Comparison of ENCODE assay signal across 20 cellular contexts in the genomic region with DNA sequence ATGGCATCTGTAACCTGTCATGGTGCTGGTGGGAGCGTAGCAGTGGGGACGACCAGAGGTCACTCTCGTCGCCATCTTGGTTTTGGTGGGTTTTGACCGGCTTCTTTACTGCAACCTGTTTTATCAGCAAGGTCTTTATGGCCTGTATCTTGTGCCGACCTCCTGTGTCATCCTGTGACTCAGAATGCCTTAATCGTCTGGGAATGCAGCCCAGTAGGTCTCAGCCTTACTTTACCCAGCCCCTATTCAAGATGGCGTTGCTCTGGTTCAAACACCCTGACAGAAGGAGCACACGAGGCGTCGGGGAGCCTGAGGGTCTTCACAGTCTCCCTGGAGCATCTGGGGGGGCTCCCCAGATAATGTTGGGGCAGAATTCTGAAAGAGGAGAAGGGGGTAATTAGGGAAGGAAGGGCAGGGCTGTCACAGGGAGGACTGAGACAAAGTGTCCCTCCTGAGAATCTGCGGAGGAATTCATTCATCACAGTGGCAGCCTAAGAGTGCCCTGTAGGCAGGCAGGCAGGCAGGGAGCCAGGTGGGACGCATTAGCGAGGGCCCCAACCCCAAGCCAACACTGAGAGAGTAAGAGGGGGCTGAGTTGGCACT. TPM values are rescaled to one million over a fixed set of nuclear protein-coding genes. Genes with fewer than 3 reads are reported as not detected.
A peak's percentile ranks its signal among the peaks of the same experiment; 100 is the strongest.
DNase-seq lines count a peak whose midpoint lies in the region; ATAC-seq and TF ChIP-seq lines count a peak whose summit lies in the region.
"Had no signal": no experiment of that assay in that cellular context is flagged by ENCODE, and none has a peak within 500 bp of the region (broad histone marks: within the 10 kb centered on the region; RNA-seq: fewer than 3 reads in every experiment).

No MANE protein-coding gene starts in this region.

- H3K4me2 ChIP-seq in SK-N-SH: no peak overlapping the region

- no peaks in the 10 kb centered on the region for H3K4me1 ChIP-seq in SK-N-SH (ENCODE audit: control insufficient read depth in 1 of 2, insufficient read depth in 2 of 2, low read depth in 1 of 2, low read length in 1 of 2)
- H3K4me1 ChIP-seq: heart left ventricle, thyroid gland had no signal

- no peak overlapping the region for H3K4me3 ChIP-seq in SK-N-SH (ENCODE audit: low read depth in 2 of 2, low read length in 1 of 2)
- H3K4me3 ChIP-seq in fibroblast of mammary gland (ENCODE audit: control insufficient read depth, low read depth, low read length): no peak overlapping the region
- H3K4me3 ChIP-seq: heart left ventricle, thyroid gland had no signal

- no peak overlapping the region; the same call in 1 of the 2 replicates for H3K9ac ChIP-seq in SK-N-SH

- H3K79me2 ChIP-seq in SK-N-SH (ENCODE audit: insufficient read depth): no peaks in the 10 kb centered on the region

- peak overlapping the region; percentile 71 for H3K27ac Mint-ChIP-seq in type B pancreatic cell
- H3K27ac Mint-ChIP-seq in osteocyte (ENCODE audit: unreplicated experiment): no peak overlapping the region
- H3K27ac Mint-ChIP-seq: activated naive CD4-positive, alpha-beta T cell treated with anti-CD3 and anti-CD28 coated beads, Interleukin-2, amount 50 U/mL, for 24 hours; CD4-positive, alpha-beta memory T cell; T-cell had no signal

- no peak for TF ChIP-seq RAD21 in SK-N-SH (IDR thresholded peaks at IDR 0.05; ENCODE audit: low read length)

- peaks cover 11% of the 10 kb centered on the region for H3K4me1 Mint-ChIP-seq in type B pancreatic cell (ENCODE audit: unreplicated experiment)
- no peaks in the 10 kb centered on the region for H3K4me1 Mint-ChIP-seq in osteocyte (ENCODE audit: unreplicated experiment)
- H3K4me1 Mint-ChIP-seq: activated naive CD4-positive, alpha-beta T cell treated with anti-CD3 and anti-CD28 coated beads, Interleukin-2, amount 50 U/mL, for 24 hours; naive B cell; T-cell had no signal

- no peaks in the 10 kb centered on the region for H4K20me1 ChIP-seq in SK-N-SH (ENCODE audit: insufficient read depth)

- no peak for ATAC-seq in GM21723 (IDR thresholded peaks at IDR 0.05; ENCODE audit: unreplicated experiment)
- ATAC-seq in activated CD4-positive, CD25-positive, alpha-beta regulatory T cell treated with anti-CD3 and anti-CD28 coated beads, Interleukin-2, amount 50 U/mL, for 24 hours: no peak
- ATAC-seq: heart left ventricle, T-cell had no signal

- H3K36me3 Mint-ChIP-seq in type B pancreatic cell: no peaks in the 10 kb centered on the region
- no peaks in the 10 kb centered on the region for H3K36me3 Mint-ChIP-seq in osteocyte (ENCODE audit: unreplicated experiment)
- H3K36me3 Mint-ChIP-seq: activated naive CD4-positive, alpha-beta T cell treated with anti-CD3 and anti-CD28 coated beads, Interleukin-2, amount 50 U/mL, for 24 hours; CD4-positive, alpha-beta memory T cell; naive B cell; T-cell had no signal

- no peaks in the 10 kb centered on the region for H3K36me3 ChIP-seq in SK-N-SH (replicated peaks in 1 of 2; ENCODE audit: control insufficient read depth in 1 of 2, insufficient read depth in 2 of 2, low read length in 1 of 2)
- H3K36me3 ChIP-seq: heart left ventricle, thyroid gland had no signal

- TF ChIP-seq EP300 in SK-N-SH (IDR thresholded peaks at IDR 0.05; ENCODE audit: borderline replicate concordance in 1 of 2, low read depth in 1 of 2, low read length in 1 of 2): no peak

- H3K4me3 Mint-ChIP-seq in type B pancreatic cell (no peak overlapping the region), osteocyte (ENCODE audit: unreplicated experiment) (no peak overlapping the region)
- H3K4me3 Mint-ChIP-seq: activated naive CD4-positive, alpha-beta T cell treated with anti-CD3 and anti-CD28 coated beads, Interleukin-2, amount 50 U/mL, for 24 hours; CD4-positive, alpha-beta memory T cell; naive B cell; T-cell had no signal

- H2AFZ ChIP-seq in SK-N-SH (ENCODE audit: low read depth): peak overlapping the region; percentile 89; the same call in 1 of the 2 replicates

- POLR2A ChIA-PET in SK-N-SH (lab: Yijun Ruan, JAX): no interaction called here

- H3F3A ChIP-seq in SK-N-SH (replicated peaks; ENCODE audit: insufficient read depth): no peaks in the 10 kb centered on the region

- DNase-seq in NCI-H446 treated with DMSO at 0.1 percent for 48 hours (lab: John Stamatoyannopoulos, UW) (peak; percentile 0), NCI-H446 (lab: John Stamatoyannopoulos, UW) (no peak), SK-N-SH (no peak), fibroblast of mammary gland (ENCODE audit: low read depth) (peak; percentile 63), type B pancreatic cell (ENCODE audit: extremely low spot score, unreplicated experiment) (no peak), osteocyte (ENCODE audit: extremely low spot score, unreplicated experiment) (no peak)
- DNase-seq: activated CD8-positive, alpha-beta memory T cell treated with anti-CD3 and anti-CD28 coated beads, Interleukin-2, amount 50 U/mL, for 4 hours; CD4-positive, alpha-beta memory T cell; central memory CD4-positive, alpha-beta T cell; naive B cell; NCI-H1417; retina; stimulated activated CD4-positive, alpha-beta T cell treated with anti-CD3 and anti-CD28 coated beads, Interleukin-1b, Interleukin-23, amount 100 ng/mL, for 48 hours; T-cell; thyroid gland had no signal

- CTCF ChIA-PET in SK-N-SH (lab: Yijun Ruan, JAX): no interaction called here

- peak overlapping the region in 1 of 2 experiments; percentile 35; a peak in 1 of 4 replicates for H3K27ac ChIP-seq in SK-N-SH (ENCODE audit: low read depth in 2 of 2, low read length in 1 of 2)
- H3K27ac ChIP-seq: 22Rv1, heart left ventricle, thyroid gland had no signal

- H3K9me3 Mint-ChIP-seq in type B pancreatic cell (no peaks in the 10 kb centered on the region), osteocyte (ENCODE audit: unreplicated experiment) (no peaks in the 10 kb centered on the region)
- H3K9me3 Mint-ChIP-seq: activated naive CD4-positive, alpha-beta T cell treated with anti-CD3 and anti-CD28 coated beads, Interleukin-2, amount 50 U/mL, for 24 hours; CD4-positive, alpha-beta memory T cell; naive B cell; T-cell had no signal

- H3K9me3 ChIP-seq in SK-N-SH: no peaks in the 10 kb centered on the region
- H3K9me3 ChIP-seq: heart left ventricle, thyroid gland had no signal

- peaks cover 2% of the 10 kb centered on the region for H3K27me3 Mint-ChIP-seq in type B pancreatic cell
- peaks cover 7% of the 10 kb centered on the region for H3K27me3 Mint-ChIP-seq in osteocyte (ENCODE audit: unreplicated experiment)

- TF ChIP-seq CTCF in SK-N-SH (IDR thresholded peaks at IDR 0.05) (no peak), fibroblast of mammary gland (conservative IDR thresholded peaks at IDR 0.05; ENCODE audit: control insufficient read depth, insufficient read depth, low read depth, low read length) (no peak), type B pancreatic cell (conservative IDR thresholded peaks at IDR 0.05) (no peak), osteocyte (IDR thresholded peaks at IDR 0.05) (no peak)

- H3K9me2 ChIP-seq in SK-N-SH: no peaks in the 10 kb centered on the region

- WGBS in SK-N-SH (ENCODE audit: low lambda C conversion rate): 41% methylated on average over 14 of the region's 14 CpGs

- H3K27me3 ChIP-seq in SK-N-SH (ENCODE audit: insufficient read depth): no peaks in the 10 kb centered on the region
- H3K27me3 ChIP-seq: thyroid gland had no signal

TF ChIP-seq in SK-N-SH, 30 proteins besides CTCF, POLR2A, EP300 and RAD21:
- TF ChIP-seq YY1 (IDR thresholded peaks at IDR 0.05; ENCODE audit: low read depth): peak; percentile 83
- TF ChIP-seq, protein P1, sequence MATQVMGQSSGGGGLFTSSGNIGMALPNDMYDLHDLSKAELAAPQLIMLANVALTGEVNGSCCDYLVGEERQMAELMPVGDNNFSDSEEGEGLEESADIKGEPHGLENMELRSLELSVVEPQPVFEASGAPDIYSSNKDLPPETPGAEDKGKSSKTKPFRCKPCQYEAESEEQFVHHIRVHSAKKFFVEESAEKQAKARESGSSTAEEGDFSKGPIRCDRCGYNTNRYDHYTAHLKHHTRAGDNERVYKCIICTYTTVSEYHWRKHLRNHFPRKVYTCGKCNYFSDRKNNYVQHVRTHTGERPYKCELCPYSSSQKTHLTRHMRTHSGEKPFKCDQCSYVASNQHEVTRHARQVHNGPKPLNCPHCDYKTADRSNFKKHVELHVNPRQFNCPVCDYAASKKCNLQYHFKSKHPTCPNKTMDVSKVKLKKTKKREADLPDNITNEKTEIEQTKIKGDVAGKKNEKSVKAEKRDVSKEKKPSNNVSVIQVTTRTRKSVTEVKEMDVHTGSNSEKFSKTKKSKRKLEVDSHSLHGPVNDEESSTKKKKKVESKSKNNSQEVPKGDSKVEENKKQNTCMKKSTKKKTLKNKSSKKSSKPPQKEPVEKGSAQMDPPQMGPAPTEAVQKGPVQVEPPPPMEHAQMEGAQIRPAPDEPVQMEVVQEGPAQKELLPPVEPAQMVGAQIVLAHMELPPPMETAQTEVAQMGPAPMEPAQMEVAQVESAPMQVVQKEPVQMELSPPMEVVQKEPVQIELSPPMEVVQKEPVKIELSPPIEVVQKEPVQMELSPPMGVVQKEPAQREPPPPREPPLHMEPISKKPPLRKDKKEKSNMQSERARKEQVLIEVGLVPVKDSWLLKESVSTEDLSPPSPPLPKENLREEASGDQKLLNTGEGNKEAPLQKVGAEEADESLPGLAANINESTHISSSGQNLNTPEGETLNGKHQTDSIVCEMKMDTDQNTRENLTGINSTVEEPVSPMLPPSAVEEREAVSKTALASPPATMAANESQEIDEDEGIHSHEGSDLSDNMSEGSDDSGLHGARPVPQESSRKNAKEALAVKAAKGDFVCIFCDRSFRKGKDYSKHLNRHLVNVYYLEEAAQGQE (IDR thresholded peaks at IDR 0.05; ENCODE audit: low read depth, low read length): no peak
- TF ChIP-seq NFIC (IDR thresholded peaks at IDR 0.05; ENCODE audit: borderline replicate concordance): peak; percentile 12; the same call in 1 of the 2 replicates
- TF ChIP-seq JUND (IDR thresholded peaks at IDR 0.05): peak; percentile 63
- peak; percentile 48 for TF ChIP-seq TCF12 (IDR thresholded peaks at IDR 0.05)
- TF ChIP-seq FOSL2 (IDR thresholded peaks at IDR 0.05; ENCODE audit: borderline replicate concordance, low read depth): peak; percentile 79
- TF ChIP-seq, protein P2, sequence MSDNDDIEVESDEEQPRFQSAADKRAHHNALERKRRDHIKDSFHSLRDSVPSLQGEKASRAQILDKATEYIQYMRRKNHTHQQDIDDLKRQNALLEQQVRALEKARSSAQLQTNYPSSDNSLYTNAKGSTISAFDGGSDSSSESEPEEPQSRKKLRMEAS (IDR thresholded peaks at IDR 0.05; ENCODE audit: low read depth): peak; percentile 74
- TF ChIP-seq TEAD4 (IDR thresholded peaks at IDR 0.05; ENCODE audit: borderline replicate concordance, insufficient read depth): peak; percentile 33; the same call in 1 of the 2 replicates
- no peak for TF ChIP-seq GATA2 (CRISPR knock-in tag; IDR thresholded peaks at IDR 0.05)
TF ChIP-seq in SK-N-SH: peak in this region for 7.

RNA-seq across cellular contexts. Expression of a gene that starts 21.3 kb away (rescaled TPM):
- 40.6 and 52.9 TPM in 2 replicates for polyA plus RNA-seq in SK-N-SH (2012; rRNA removed)
- polyA plus RNA-seq in SK-N-SH (2012; cell fraction: cytosol; rRNA removed): 30.8 and 37.3 TPM in 2 replicates
- polyA plus RNA-seq in SK-N-SH (2012; cell fraction: nucleus; rRNA removed): 21.5 and 23.7 TPM in 2 replicates
- total RNA-seq in type B pancreatic cell (ENCODE audit: low replicate concordance) (22.2 and 32.8 TPM in 2 replicates), osteocyte (37.7 and 43.9 TPM in 2 replicates)
- polyA plus RNA-seq: CD4-positive, alpha-beta memory T cell had no signal

Comparison
In these comparisons a context has a peak if more than half of its experiments do, and no peak if none do; other contexts are left out.
1. DNase-seq: peak in NCI-H446 treated with DMSO at 0.1 percent for 48 hours (single experiment) and fibroblast of mammary gland (single experiment); none in NCI-H446 (0 of 2), SK-N-SH (single experiment), type B pancreatic cell (single experiment) and osteocyte (single experiment).